ENCODE assay signal across 35 cellular contexts in genomic region chr12:3455312-3455711, GRCh38. TPM values are rescaled to one million over a fixed set of nuclear protein-coding genes. Genes with fewer than 3 reads are reported as not detected.
DNase-seq lines count a peak whose midpoint lies in the region; ATAC-seq and TF ChIP-seq lines count a peak whose summit lies in the region.
"Had no signal": no experiment of that assay in that cellular context is flagged by ENCODE, and none has a peak within 500 bp of the region (broad histone marks: within the 10 kb centered on the region; RNA-seq: fewer than 3 reads in every experiment).

No MANE protein-coding gene starts in this region.

- no peak for TF ChIP-seq CTCF in NB4 (IDR thresholded peaks at IDR 0.05; ENCODE audit: low read depth, low read length)
- no peak for TF ChIP-seq CTCF in epithelial cell of esophagus (IDR thresholded peaks at IDR 0.05; ENCODE audit: insufficient read depth, low read depth, low read length, missing control alignments)

- H3K4me3 Mint-ChIP-seq in immature natural killer cell: no peak overlapping the region
- no peak overlapping the region for H3K4me3 Mint-ChIP-seq in activated naive CD8-positive, alpha-beta T cell treated with anti-CD3 and anti-CD28 coated beads for 36 hours
- H3K4me3 Mint-ChIP-seq: activated B cell treated with CpG ODN at 0.5 μM for 24 hours; activated T-cell treated with anti-CD3 and anti-CD28 coated beads, Interleukin-2, amount 50 U/mL, for 24 hours; central memory CD8-positive, alpha-beta T cell; nephron; stimulated activated effector memory CD8-positive, alpha-beta T cell treated with anti-CD3 and anti-CD28 coated beads, Interleukin-12 subunit alpha, Interleukin-12 subunit beta, amount 100 ng/mL, for 72 hours; T-helper 1 cell treated with Interleukin-12 subunit alpha and Interleukin-12 subunit beta and Interleukin-4 antibody, amounts not matched to agents 30 μg/mL and 1 μg/mL, for 36 hours had no signal

- TF ChIP-seq POLR2A in NB4 (IDR thresholded peaks at IDR 0.05; ENCODE audit: extremely low read depth, insufficient read length): no peak

- intact Hi-C loops in cardiac septum (cut with DNase I): no loop called here
- intact Hi-C loops in Right ventricle myocardium superior (cut with DNase I): no loop called here

- H3K4me1 Mint-ChIP-seq in immature natural killer cell: no peaks in the 10 kb centered on the region
- H3K4me1 Mint-ChIP-seq in activated naive CD8-positive, alpha-beta T cell treated with anti-CD3 and anti-CD28 coated beads for 36 hours: peaks cover 8% of the 10 kb centered on the region
- H3K4me1 Mint-ChIP-seq: activated B cell treated with CpG ODN at 0.5 μM for 24 hours, nephron had no signal

- no peaks in the 10 kb centered on the region for H3K9me3 Mint-ChIP-seq in immature natural killer cell
- H3K9me3 Mint-ChIP-seq in activated naive CD8-positive, alpha-beta T cell treated with anti-CD3 and anti-CD28 coated beads for 36 hours: no peaks in the 10 kb centered on the region
- H3K9me3 Mint-ChIP-seq: activated B cell treated with CpG ODN at 0.5 μM for 24 hours; activated T-cell treated with anti-CD3 and anti-CD28 coated beads, Interleukin-2, amount 50 U/mL, for 24 hours; central memory CD8-positive, alpha-beta T cell; effector memory CD8-positive, alpha-beta T cell; HFFc6; nephron; stimulated activated effector memory CD8-positive, alpha-beta T cell treated with anti-CD3 and anti-CD28 coated beads, Interleukin-12 subunit alpha, Interleukin-12 subunit beta, amount 100 ng/mL, for 72 hours; T-helper 1 cell treated with Interleukin-12 subunit alpha and Interleukin-12 subunit beta and Interleukin-4 antibody, amounts not matched to agents 30 μg/mL and 1 μg/mL, for 36 hours had no signal

- peak; percentile 63 for DNase-seq in cardiac septum (ENCODE audit: low spot score)
- no peak for DNase-seq in Right ventricle myocardium superior
- DNase-seq in NB4 (ENCODE audit: low read depth): peak; percentile 33
- peak; percentile 95 for DNase-seq in epithelial cell of esophagus (ENCODE audit: low read depth)
- DNase-seq in immature natural killer cell: no peak
- no peak for DNase-seq in activated effector memory CD4-positive, alpha-beta T cell treated with Interleukin-2 at 50 U/mL for 16 hours
- DNase-seq in activated naive CD8-positive, alpha-beta T cell treated with anti-CD3 and anti-CD28 coated beads for 36 hours: no peak
- DNase-seq in NCI-H146 treated with DMSO at 0.1 percent for 48 hours (lab: John Stamatoyannopoulos, UW; ENCODE audit: unreplicated experiment): no peak
- DNase-seq: activated B cell treated with CpG ODN at 0.5 μM for 24 hours; activated CD4-positive, alpha-beta T cell treated with anti-CD3 and anti-CD28 coated beads, Interleukin-2, amount 50 U/mL, for 1 hour; activated gamma-delta T cell; activated T-cell treated with anti-CD3 and anti-CD28 coated beads, Interleukin-2, amount 50 U/mL, for 24 hours; BE2C; DMS79; effector memory CD8-positive, alpha-beta T cell; GF-D8; heart left ventricle; HFFc6; IMR-90; kidney; lower lobe of right lung; mucosa of descending colon; NCI-H1105; NCI-H1930; NCI-H226; NCI-H748 treated with DMSO at 0.1 percent for 48 hours had no signal

- no peak overlapping the region for H3K27ac Mint-ChIP-seq in immature natural killer cell
- H3K27ac Mint-ChIP-seq in activated naive CD8-positive, alpha-beta T cell treated with anti-CD3 and anti-CD28 coated beads for 36 hours: no peak overlapping the region
- H3K27ac Mint-ChIP-seq: activated B cell treated with CpG ODN at 0.5 μM for 24 hours; activated T-cell treated with anti-CD3 and anti-CD28 coated beads, Interleukin-2, amount 50 U/mL, for 24 hours; effector memory CD8-positive, alpha-beta T cell; HFFc6; nephron; stimulated activated effector memory CD8-positive, alpha-beta T cell treated with anti-CD3 and anti-CD28 coated beads, Interleukin-12 subunit alpha, Interleukin-12 subunit beta, amount 100 ng/mL, for 72 hours; T-helper 1 cell treated with Interleukin-12 subunit alpha and Interleukin-12 subunit beta and Interleukin-4 antibody, amounts not matched to agents 30 μg/mL and 1 μg/mL, for 36 hours had no signal

- H3K4me3 ChIP-seq in NB4 (ENCODE audit: low read depth, low read length) (no peak overlapping the region), epithelial cell of esophagus (ENCODE audit: low read length) (no peak overlapping the region)
- H3K4me3 ChIP-seq: heart left ventricle, lower lobe of right lung, mucosa of descending colon, SK-N-MC, tibial nerve had no signal

- H3K36me3 Mint-ChIP-seq in immature natural killer cell: no peaks in the 10 kb centered on the region
- no peaks in the 10 kb centered on the region for H3K36me3 Mint-ChIP-seq in activated naive CD8-positive, alpha-beta T cell treated with anti-CD3 and anti-CD28 coated beads for 36 hours
- H3K36me3 Mint-ChIP-seq: stimulated activated effector memory CD8-positive, alpha-beta T cell treated with anti-CD3 and anti-CD28 coated beads, Interleukin-12 subunit alpha, Interleukin-12 subunit beta, amount 100 ng/mL, for 72 hours had no signal

- peaks cover 7 to 10% (median 9%) of the 10 kb centered on the region in 3 donors for H3K27me3 Mint-ChIP-seq in immature natural killer cell (ENCODE audit: low read depth in 3 of 3)
- peaks cover 39% of the 10 kb centered on the region for H3K27me3 Mint-ChIP-seq in activated naive CD8-positive, alpha-beta T cell treated with anti-CD3 and anti-CD28 coated beads for 36 hours

- ATAC-seq in Right ventricle myocardium superior (ENCODE audit: poor library complexity): no peak
- ATAC-seq: effector memory CD8-positive, alpha-beta T cell; heart left ventricle; mucosa of descending colon; stimulated activated effector memory CD8-positive, alpha-beta T cell treated with anti-CD3 and anti-CD28 coated beads, Interleukin-12 subunit alpha, Interleukin-12 subunit beta, amount 100 ng/mL, for 72 hours had no signal

RNA-seq across cellular contexts. Expression of gene PRMT8, which starts 35.7 kb away (rescaled TPM):
- total RNA-seq in cardiac septum: not detected
- total RNA-seq in Right ventricle myocardium superior: not detected
- polyA plus RNA-seq in immature natural killer cell: not detected
- not detected for total RNA-seq in activated naive CD8-positive, alpha-beta T cell treated with anti-CD3 and anti-CD28 coated beads for 36 hours
- total RNA-seq: activated B cell treated with CpG ODN at 0.5 μM for 24 hours, fibroblast of villous mesenchyme, heart left ventricle, HFFc6, IMR-90, kidney, omental fat pad, tibial nerve had no signal
- polyA plus RNA-seq: esophagus, heart left ventricle, IMR-90 had no signal

Comparison
In these comparisons a context has a peak if more than half of its experiments do, and no peak if none do; other contexts are left out.
1. DNase-seq: peak in cardiac septum (single experiment), NB4 (single experiment) and epithelial cell of esophagus (single experiment); none in Right ventricle myocardium superior (single experiment), immature natural killer cell (0 of 3), activated effector memory CD4-positive, alpha-beta T cell treated with Interleukin-2 at 50 U/mL for 16 hours (single experiment), activated naive CD8-positive, alpha-beta T cell treated with anti-CD3 and anti-CD28 coated beads for 36 hours (single experiment) and NCI-H146 treated with DMSO at 0.1 percent for 48 hours (single experiment).